In the genomic region with DNA sequence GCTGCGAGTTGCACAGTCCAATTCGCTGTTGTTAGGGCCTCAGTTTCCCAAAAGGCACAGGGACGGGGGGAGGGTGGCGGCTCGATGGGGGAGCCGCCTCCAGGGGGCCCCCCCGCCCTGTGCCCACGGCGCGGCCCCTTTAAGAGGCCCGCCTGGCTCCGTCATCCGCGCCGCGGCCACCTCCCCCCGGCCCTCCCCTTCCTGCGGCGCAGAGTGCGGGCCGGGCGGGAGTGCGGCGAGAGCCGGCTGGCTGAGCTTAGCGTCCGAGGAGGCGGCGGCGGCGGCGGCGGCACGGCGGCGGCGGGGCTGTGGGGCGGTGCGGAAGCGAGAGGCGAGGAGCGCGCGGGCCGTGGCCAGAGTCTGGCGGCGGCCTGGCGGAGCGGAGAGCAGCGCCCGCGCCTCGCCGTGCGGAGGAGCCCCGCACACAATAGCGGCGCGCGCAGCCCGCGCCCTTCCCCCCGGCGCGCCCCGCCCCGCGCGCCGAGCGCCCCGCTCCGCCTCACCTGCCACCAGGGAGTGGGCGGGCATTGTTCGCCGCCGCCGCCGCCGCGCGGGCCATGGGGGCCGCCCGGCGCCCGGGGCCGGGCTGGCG, we compare ENCODE assay signal across 8 cellular contexts. TPM values are rescaled to one million over a fixed set of nuclear protein-coding genes. Genes with fewer than 3 reads are reported as not detected.
DNase-seq lines count a peak whose midpoint lies in the region; ATAC-seq and TF ChIP-seq lines count a peak whose summit lies in the region.

Gene BCR (plus strand): TSS at position 209 of the 592 bp plus-strand sequence. CDS start 452 bp downstream, outside the sequence.

- peak within 1 kb of the TSS; percentile 40 for H3K27ac ChIP-seq in right cardiac atrium (ENCODE audit: low read length)

- DNase-seq in GM12865 (ENCODE audit: low read depth) (peak; percentile 77), T-helper 2 cell (peak; percentile 28 to 78 (median 54)), astrocyte of the spinal cord (ENCODE audit: low read depth, low spot score) (peak; percentile 68), right cardiac atrium (peak; percentile 80 to 92 (median 91)), posterior vena cava (ENCODE audit: low spot score) (peak; percentile 92), cerebellar nuclear complex (lab: John Stamatoyannopoulos, UW) (no peak)

- no peaks in the 10 kb centered on the region for H3K27me3 ChIP-seq in right cardiac atrium (ENCODE audit: control insufficient read depth, insufficient read depth)

- intact Hi-C loops in right cardiac atrium (cut with DNase I) = loop anchor here in 2 of 4 donors (10.0 kb wide), 1 partner anchor 54 kb away; no protein-coding TSS in a partner anchor
- intact Hi-C loops in posterior vena cava (cut with DNase I) = loop anchor here in 1 of 2 donors (5.0 kb wide), 2 partner anchors 37 to 447 kb away; no protein-coding TSS in a partner anchor

- H3K4me3 ChIP-seq in GM12865 (ENCODE audit: low read depth, low read length) (peak within 1 kb of the TSS; percentile 69), astrocyte of the spinal cord (ENCODE audit: low read depth, low read length) (peak within 1 kb of the TSS; percentile 63), right cardiac atrium (ENCODE audit: low read length) (peak within 1 kb of the TSS; percentile 88)

- TF ChIP-seq RAD21 in Ishikawa (IDR thresholded peaks at IDR 0.05; ENCODE audit: low read depth) = no peak

- no peaks in the 10 kb centered on the region for H3K9me3 ChIP-seq in right cardiac atrium (ENCODE audit: control insufficient read depth, low read length)

- peaks cover 6% of the 10 kb centered on the region for H3K4me1 ChIP-seq in right cardiac atrium (ENCODE audit: control insufficient read depth, insufficient read depth, low read length)

- TF ChIP-seq EP300 in Ishikawa (IDR thresholded peaks at IDR 0.05; ENCODE audit: borderline replicate concordance) = no peak

- ATAC-seq in right cardiac atrium (peak; percentile 90 to 91), HG02938 (IDR thresholded peaks at IDR 0.05; ENCODE audit: unreplicated experiment) (no peak)

- no peak for TF ChIP-seq CTCF in GM12865 (IDR thresholded peaks at IDR 0.05; ENCODE audit: insufficient read depth, low read depth, low read length, missing control alignments)
- TF ChIP-seq CTCF in astrocyte of the spinal cord (IDR thresholded peaks at IDR 0.05; ENCODE audit: low read depth, low read length) = no peak

- in situ Hi-C loops in astrocyte of the spinal cord (cut with HindIII; ENCODE audit: low sequenced_read_pairs) = no loop called here

- under 1% methylated on average over 80 of the region's 88 CpGs for WGBS in right cardiac atrium

TF ChIP-seq in Ishikawa, 13 proteins besides CTCF, POLR2A, EP300 and RAD21:
- TF ChIP-seq, protein P1, sequence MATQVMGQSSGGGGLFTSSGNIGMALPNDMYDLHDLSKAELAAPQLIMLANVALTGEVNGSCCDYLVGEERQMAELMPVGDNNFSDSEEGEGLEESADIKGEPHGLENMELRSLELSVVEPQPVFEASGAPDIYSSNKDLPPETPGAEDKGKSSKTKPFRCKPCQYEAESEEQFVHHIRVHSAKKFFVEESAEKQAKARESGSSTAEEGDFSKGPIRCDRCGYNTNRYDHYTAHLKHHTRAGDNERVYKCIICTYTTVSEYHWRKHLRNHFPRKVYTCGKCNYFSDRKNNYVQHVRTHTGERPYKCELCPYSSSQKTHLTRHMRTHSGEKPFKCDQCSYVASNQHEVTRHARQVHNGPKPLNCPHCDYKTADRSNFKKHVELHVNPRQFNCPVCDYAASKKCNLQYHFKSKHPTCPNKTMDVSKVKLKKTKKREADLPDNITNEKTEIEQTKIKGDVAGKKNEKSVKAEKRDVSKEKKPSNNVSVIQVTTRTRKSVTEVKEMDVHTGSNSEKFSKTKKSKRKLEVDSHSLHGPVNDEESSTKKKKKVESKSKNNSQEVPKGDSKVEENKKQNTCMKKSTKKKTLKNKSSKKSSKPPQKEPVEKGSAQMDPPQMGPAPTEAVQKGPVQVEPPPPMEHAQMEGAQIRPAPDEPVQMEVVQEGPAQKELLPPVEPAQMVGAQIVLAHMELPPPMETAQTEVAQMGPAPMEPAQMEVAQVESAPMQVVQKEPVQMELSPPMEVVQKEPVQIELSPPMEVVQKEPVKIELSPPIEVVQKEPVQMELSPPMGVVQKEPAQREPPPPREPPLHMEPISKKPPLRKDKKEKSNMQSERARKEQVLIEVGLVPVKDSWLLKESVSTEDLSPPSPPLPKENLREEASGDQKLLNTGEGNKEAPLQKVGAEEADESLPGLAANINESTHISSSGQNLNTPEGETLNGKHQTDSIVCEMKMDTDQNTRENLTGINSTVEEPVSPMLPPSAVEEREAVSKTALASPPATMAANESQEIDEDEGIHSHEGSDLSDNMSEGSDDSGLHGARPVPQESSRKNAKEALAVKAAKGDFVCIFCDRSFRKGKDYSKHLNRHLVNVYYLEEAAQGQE (IDR thresholded peaks at IDR 0.05; ENCODE audit: low read depth) = no peak
- TF ChIP-seq CREB1 (IDR thresholded peaks at IDR 0.05; ENCODE audit: low read depth) (no peak), YY1 (IDR thresholded peaks at IDR 0.05; ENCODE audit: low read depth) (no peak), TCF12 (IDR thresholded peaks at IDR 0.05; ENCODE audit: low read depth) (no peak), FOXM1 (IDR thresholded peaks at IDR 0.05; ENCODE audit: borderline replicate concordance, low read depth) (no peak), MAX (IDR thresholded peaks at IDR 0.05) (peak; percentile 43; the same call in 1 of the 2 replicates), EGR1 (IDR thresholded peaks at IDR 0.05) (peak; percentile 10; the same call in 1 of the 2 replicates), ZBTB7A (IDR thresholded peaks at IDR 0.05; ENCODE audit: low read depth) (no peak), CEBPB (IDR thresholded peaks at IDR 0.05) (no peak), TAF1 (IDR thresholded peaks at IDR 0.05; ENCODE audit: low read depth) (peak; percentile 14; the same call in 1 of the 2 replicates), TEAD4 (IDR thresholded peaks at IDR 0.05) (no peak), NFIC (IDR thresholded peaks at IDR 0.05) (no peak)
- TF ChIP-seq, protein P2, sequence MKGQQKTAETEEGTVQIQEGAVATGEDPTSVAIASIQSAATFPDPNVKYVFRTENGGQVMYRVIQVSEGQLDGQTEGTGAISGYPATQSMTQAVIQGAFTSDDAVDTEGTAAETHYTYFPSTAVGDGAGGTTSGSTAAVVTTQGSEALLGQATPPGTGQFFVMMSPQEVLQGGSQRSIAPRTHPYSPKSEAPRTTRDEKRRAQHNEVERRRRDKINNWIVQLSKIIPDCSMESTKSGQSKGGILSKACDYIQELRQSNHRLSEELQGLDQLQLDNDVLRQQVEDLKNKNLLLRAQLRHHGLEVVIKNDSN (IDR thresholded peaks at IDR 0.05) = no peak

RNA-seq across cellular contexts. Expression of gene BCR, which starts in this region (rescaled TPM):
- total RNA-seq in right cardiac atrium (10 to 100 TPM; 35.4 to 48.0 (median 36.6) TPM), posterior vena cava (10 to 100 TPM; 40.3 to 47.4 TPM)
- polyA plus RNA-seq in right cardiac atrium = 18.3 TPM

Comparison
In these comparisons a context has a peak if more than half of its experiments do, and no peak if none do; other contexts are left out.
1. DNase-seq: peak in GM12865 (single experiment), T-helper 2 cell (5 of 5), astrocyte of the spinal cord (single experiment), right cardiac atrium (3 of 3) and posterior vena cava (single experiment); none in cerebellar nuclear complex (0 of 2).
2. Peak in every context shown above with its lines, with median percentiles within 50 percentile points of each other: H3K4me3 ChIP-seq.